ENCODE assay signal across 7 cellular contexts in the genomic region with DNA sequence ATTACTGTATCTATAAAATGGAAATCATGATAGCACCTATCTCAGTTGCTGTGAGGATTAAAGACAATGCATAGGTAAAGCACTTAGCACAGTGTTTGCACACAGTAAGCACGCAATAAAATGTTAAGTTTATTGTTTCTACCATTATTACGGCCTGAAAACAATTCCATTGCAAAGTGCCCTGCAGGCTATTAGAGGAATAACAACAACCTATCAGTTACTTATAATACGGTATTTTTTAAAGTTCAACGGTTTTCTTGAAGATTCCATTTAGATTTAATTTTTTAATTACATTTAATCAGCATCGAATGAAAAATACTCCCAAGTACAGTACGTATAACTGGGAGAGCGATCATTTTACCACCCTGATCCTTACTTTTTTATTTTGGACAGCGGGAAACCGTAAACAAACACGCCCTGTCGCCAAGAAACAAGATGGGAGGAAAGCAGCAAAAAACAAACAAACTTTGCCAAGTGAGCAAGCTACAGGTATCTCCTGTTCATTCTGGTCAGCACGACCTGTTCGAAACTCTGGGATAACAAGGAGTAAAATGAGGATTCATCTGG. TPM values are rescaled to one million over a fixed set of nuclear protein-coding genes. Genes with fewer than 3 reads are reported as not detected.
DNase-seq lines count a peak whose midpoint lies in the region; ATAC-seq and TF ChIP-seq lines count a peak whose summit lies in the region.

No MANE protein-coding gene starts in this region.

- H3K4me1 ChIP-seq in urinary bladder (ENCODE audit: insufficient read depth), result no peaks in the 10 kb centered on the region

- H3K4me3 ChIP-seq in astrocyte of the spinal cord (ENCODE audit: low read depth, low read length), result peak overlapping the region; percentile 62
- H3K4me3 ChIP-seq in lower leg skin (ENCODE audit: low read depth, poor library complexity, severe bottlenecking), result peak overlapping the region; percentile 64
- peak overlapping the region; percentile 75 for H3K4me3 ChIP-seq in urinary bladder (ENCODE audit: low read depth, low read length)

- DNase-seq in GM10266 (ENCODE audit: extremely low spot score), result no peak
- no peak for DNase-seq in astrocyte of the spinal cord (ENCODE audit: low read depth, low spot score)
- DNase-seq in lower leg skin (ENCODE audit: low spot score in 2 of 2), result no peak
- no peak for DNase-seq in stimulated activated CD4-positive, alpha-beta T cell treated with anti-CD3 and anti-CD28 coated beads, Interleukin-12 subunit alpha, Interleukin-12 subunit beta, amount 100 ng/mL, for 4 hours

- TF ChIP-seq CTCF in GM10266 (IDR thresholded peaks at IDR 0.05; ENCODE audit: control insufficient read depth, insufficient read depth, low read depth, missing control alignments), result peak; percentile 20
- peak; percentile 53 for TF ChIP-seq CTCF in astrocyte of the spinal cord (IDR thresholded peaks at IDR 0.05; ENCODE audit: low read depth, low read length)
- no peak for TF ChIP-seq CTCF in lower leg skin (IDR thresholded peaks at IDR 0.05)

- H3K27ac ChIP-seq in urinary bladder (ENCODE audit: low read depth), result no peak overlapping the region

- no peak for TF ChIP-seq POLR2A in lower leg skin (IDR thresholded peaks at IDR 0.05)

- no peaks in the 10 kb centered on the region for H3K36me3 ChIP-seq in urinary bladder (ENCODE audit: insufficient read depth)

- in situ Hi-C loops in astrocyte of the spinal cord (cut with HindIII; ENCODE audit: low sequenced_read_pairs), result no loop called here

- ATAC-seq in GM21360 (IDR thresholded peaks at IDR 0.05; ENCODE audit: unreplicated experiment) (peak; percentile 12), HG03565 (IDR thresholded peaks at IDR 0.05; ENCODE audit: unreplicated experiment) (peak; percentile 8)

- WGBS in lower leg skin, 2 donors, result 6% methylated on average over 13 of the region's 13 CpGs
- whole genome bisulfite sequencing in urinary bladder, result 10% methylated on average over 13 of the region's 13 CpGs

- intact Hi-C loops in lower leg skin (cut with DNase I; ENCODE audit: low total_unique reads), result no loop called here

RNA-seq across cellular contexts. Expression of gene SLC36A4, which starts 0.9 kb away (rescaled TPM):
- total RNA-seq in lower leg skin, result 10 to 100 TPM in 1 of 4 donors, 1 to 10 TPM in 3; 4.8 to 15.3 (median 6.2) TPM
- 28.3 TPM for total RNA-seq in urinary bladder
- polyA plus RNA-seq in urinary bladder, result 12.1 TPM

Comparison
In these comparisons a context has a peak if more than half of its experiments do, and no peak if none do; other contexts are left out.
1. CTCF ChIP-seq: peak in GM10266 (single experiment) and astrocyte of the spinal cord (single experiment); none in lower leg skin (0 of 3).
2. Peak in every context shown above with its lines, with median percentiles within 50 percentile points of each other: H3K4me3 ChIP-seq.